Comparison of ENCODE assay signal across 7 cellular contexts in genomic region chr10:77943086-77943901, GRCh38. TPM values are rescaled to one million over a fixed set of nuclear protein-coding genes. Genes with fewer than 3 reads are reported as not detected.
A peak's percentile ranks its signal among the peaks of the same experiment; 100 is the strongest.
DNase-seq lines count a peak whose midpoint lies in the region; FAIRE-seq and TF ChIP-seq lines count a peak whose summit lies in the region.

No MANE protein-coding gene starts in this region.

- H3K4me3 ChIP-seq in GM23248 (peak overlapping the region; percentile 45), fibroblast of mammary gland (ENCODE audit: control insufficient read depth, low read depth, low read length) (no peak overlapping the region), prostate gland (no peak overlapping the region)

- no peaks in the 10 kb centered on the region for H3K79me2 ChIP-seq in GM23248 (ENCODE audit: insufficient read depth)

- H3K27ac ChIP-seq in GM23248 = peak overlapping the region; percentile 39
- no peak overlapping the region for H3K27ac ChIP-seq in prostate gland

- no peaks in the 10 kb centered on the region for H3K36me3 ChIP-seq in GM23248 (ENCODE audit: low read depth)
- H3K36me3 ChIP-seq in prostate gland = no peaks in the 10 kb centered on the region

- H3K9me3 ChIP-seq in GM23248 (ENCODE audit: low read depth) (no peaks in the 10 kb centered on the region), prostate gland (no peaks in the 10 kb centered on the region)

- H3K9me2 ChIP-seq in GM23248 (ENCODE audit: insufficient read depth) = no peaks in the 10 kb centered on the region

- intact Hi-C loops in prostate gland (cut with DNase I) = no loop called here

- peaks cover 23% of the 10 kb centered on the region for H3K4me1 ChIP-seq in GM23248 (ENCODE audit: insufficient read depth)
- H3K4me1 ChIP-seq in prostate gland (replicated peaks) = no peaks in the 10 kb centered on the region

- peak overlapping the region; percentile 69 for H3K4me2 ChIP-seq in GM23248 (ENCODE audit: unreplicated experiment)

- TF ChIP-seq POLR2A in prostate gland (IDR thresholded peaks at IDR 0.05) (no peak), GM12891 (IDR thresholded peaks at IDR 0.05; ENCODE audit: low read depth, low read length) (no peak)

- no peak overlapping the region for H2AFZ ChIP-seq in GM23248

- H3K9ac ChIP-seq in GM23248 = no peak overlapping the region

- TF ChIP-seq CTCF in fibroblast of mammary gland (conservative IDR thresholded peaks at IDR 0.05; ENCODE audit: control insufficient read depth, insufficient read depth, low read depth, low read length) (no peak), prostate gland (IDR thresholded peaks at IDR 0.05) (no peak)

- H3K27me3 ChIP-seq in GM23248 (replicated peaks; ENCODE audit: insufficient read depth) (no peaks in the 10 kb centered on the region), prostate gland (replicated peaks; ENCODE audit: insufficient read depth) (no peaks in the 10 kb centered on the region)

- peak; percentile 89 for DNase-seq in GM23248
- DNase-seq in NCI-H460 (ENCODE audit: extremely low read depth, low read depth) = peak; percentile 74
- DNase-seq in fibroblast of mammary gland (ENCODE audit: low read depth) = peak; percentile 80
- DNase-seq in prostate gland (ENCODE audit: low spot score) = peak; percentile 10
- DNase-seq in GM12891 (ENCODE audit: insufficient read length, low spot score) = no peak
- no peak for DNase-seq in activated naive CD4-positive, alpha-beta T cell treated with Interleukin-2 at 50 U/mL for 16 hours
- DNase-seq in stimulated activated CD4-positive, alpha-beta T cell treated with anti-CD3 and anti-CD28 coated beads, Interleukin-4, amount 100 ng/mL, for 24 hours = no peak

- H4K20me1 ChIP-seq in GM23248 (ENCODE audit: insufficient read depth) = no peaks in the 10 kb centered on the region

- WGBS in GM23248 (ENCODE audit: low coverage in 1 of 2, low lambda C conversion rate in 2 of 2, missing lambda C conversion rate in 2 of 2), 2 experiments = 9 to 11% methylated on average over 10 of the region's 10 CpGs
- WGBS in prostate gland = 32% methylated on average over 10 of the region's 10 CpGs

- no peak for FAIRE-seq in GM12891 (lab: Jason Lieb, UNC)

- peaks cover 23% of the 10 kb centered on the region for H3F3A ChIP-seq in GM23248 (ENCODE audit: insufficient read depth)

- in situ Hi-C loops in GM23248 (cut with MboI) = no loop called here

TF ChIP-seq in GM12891, 5 proteins besides CTCF, POLR2A, EP300 and RAD21:
- TF ChIP-seq SPI1 (IDR thresholded peaks at IDR 0.05; ENCODE audit: low read depth, low read length) = no peak
- TF ChIP-seq POLR2AphosphoS5 (IDR thresholded peaks at IDR 0.05; ENCODE audit: low read depth, low read length) = no peak
- no peak for TF ChIP-seq PAX5 (IDR thresholded peaks at IDR 0.05; ENCODE audit: insufficient read depth, low read length, severe bottlenecking)
- TF ChIP-seq POU2F2 (IDR thresholded peaks at IDR 0.05; ENCODE audit: low read depth, low read length) = no peak
- no peak for TF ChIP-seq TAF1 (IDR thresholded peaks at IDR 0.05; ENCODE audit: low read depth, low read length)

RNA-seq across cellular contexts. Expression of gene DLG5, which starts 16.7 kb away (rescaled TPM):
- 27.4 and 27.9 TPM in 2 replicates for total RNA-seq in GM23248 (2014; rRNA removed; shearing (Covaris generic))
- polyA plus RNA-seq in GM23248 (2016; fragmentation: Nextera tagmentation; extraction: Ambion mirVana) = 4.4 and 5.0 TPM in 2 replicates
- 14.6 and 15.7 TPM in 2 replicates for total RNA-seq in NCI-H460 (2014; rRNA removed; shearing (Covaris generic))
- 16.5 and 22.5 TPM in 2 replicates for polyA plus RNA-seq in NCI-H460 (2014; cell fraction: nucleus; rRNA removed)
- total RNA-seq in prostate gland = 100 to 1,000 TPM in 1 of 2 donors, 10 to 100 TPM in 1; 72.3 to 134 TPM
- 1.7 TPM for polyA plus RNA-seq in GM12891 (2012; ENCODE audit: low read depth, missing spikeins)

Comparison
In these comparisons a context has a peak if more than half of its experiments do, and no peak if none do; other contexts are left out.
1. DNase-seq: peak in GM23248 (single experiment), NCI-H460 (single experiment), fibroblast of mammary gland (single experiment) and prostate gland (single experiment); none in GM12891 (single experiment), activated naive CD4-positive, alpha-beta T cell treated with Interleukin-2 at 50 U/mL for 16 hours (single experiment) and stimulated activated CD4-positive, alpha-beta T cell treated with anti-CD3 and anti-CD28 coated beads, Interleukin-4, amount 100 ng/mL, for 24 hours (single experiment).